8 cellular contexts compared by ENCODE assay signal in genomic region chr1:100351095-100351884, GRCh38.
DNase-seq lines count a peak whose midpoint lies in the region; ATAC-seq and TF ChIP-seq lines count a peak whose summit lies in the region.

No MANE protein-coding gene starts in this region.

- ATAC-seq in GM18505 (IDR thresholded peaks at IDR 0.05; ENCODE audit: unreplicated experiment) = peak; percentile 56
- ATAC-seq in HG02970 (IDR thresholded peaks at IDR 0.05; ENCODE audit: low FRiP score, unreplicated experiment) = peak; percentile 51

- peak; percentile 47 for TF ChIP-seq POLR2A in GM18505 (IDR thresholded peaks at IDR 0.05; ENCODE audit: borderline replicate concordance, extremely low read depth, insufficient read depth, insufficient read length)

- peak; percentile 82 to 86 for DNase-seq in NCI-H1930 (lab: John Stamatoyannopoulos, UW)
- DNase-seq in T-helper 22 cell (ENCODE audit: low read depth) = peak; percentile 85
- DNase-seq in astrocyte of the hippocampus (ENCODE audit: low read depth, low spot score) = peak; percentile 94
- DNase-seq in hippocampal formation (lab: John Stamatoyannopoulos, UW) = peak; percentile 82 to 84
- peak; percentile 96 for DNase-seq in retina
- DNase-seq in NCI-H187 treated with DMSO at 0.1 percent for 48 hours (lab: John Stamatoyannopoulos, UW) = no peak
